In the genomic region with DNA sequence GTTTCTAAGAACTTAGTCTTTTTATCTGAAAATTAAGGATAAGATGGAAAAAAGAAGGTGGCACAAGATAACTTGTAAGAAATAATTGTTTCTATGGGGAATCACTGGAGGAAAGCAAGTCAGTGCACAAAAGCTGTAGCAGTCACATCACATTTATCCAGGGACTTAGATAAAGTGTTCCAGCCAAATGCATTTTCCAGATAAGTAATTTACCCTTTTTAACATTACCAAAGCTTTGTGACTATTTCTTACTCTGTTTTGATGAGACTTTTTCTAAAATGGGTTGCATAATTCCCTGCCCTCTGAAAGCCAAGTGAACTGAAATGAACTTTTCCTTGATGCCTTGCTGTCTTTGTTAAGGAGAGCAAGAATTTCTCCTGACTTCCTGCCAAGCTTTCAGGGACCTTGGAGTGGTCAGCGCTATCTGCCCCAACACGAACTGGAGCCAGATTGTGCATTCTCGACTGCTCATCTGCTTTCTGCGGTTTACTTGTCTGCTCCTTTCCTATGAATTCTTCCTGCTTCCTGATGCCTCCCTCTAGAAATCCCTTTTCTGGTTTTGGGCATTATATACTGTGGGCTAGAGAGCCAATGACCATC, we compare ENCODE assay signal across 11 cellular contexts. TPM values are rescaled to one million over a fixed set of nuclear protein-coding genes. Genes with fewer than 3 reads are reported as not detected.
DNase-seq lines count a peak whose midpoint lies in the region; ATAC-seq, FAIRE-seq and TF ChIP-seq lines count a peak whose summit lies in the region.
"Had no signal": no experiment of that assay in that cellular context is flagged by ENCODE, and none has a peak within 500 bp of the region (broad histone marks: within the 10 kb centered on the region; RNA-seq: fewer than 3 reads in every experiment).

No MANE protein-coding gene starts in this region.

- no peaks in the 10 kb centered on the region for H3K9me3 ChIP-seq in suprapubic skin

- TF ChIP-seq POLR2A in suprapubic skin (IDR thresholded peaks at IDR 0.05), result no peak

- H3K4me1 Mint-ChIP-seq in T-helper 2 cell treated with Interferon-gamma antibody and Interleukin-4, amounts not matched to agents 5 μg/mL and 100 μg/mL, for 36 hours (ENCODE audit: low read depth), result peaks cover 30% of the 10 kb centered on the region
- peaks cover 47% of the 10 kb centered on the region for H3K4me1 Mint-ChIP-seq in type B pancreatic cell (ENCODE audit: unreplicated experiment)

- no peaks in the 10 kb centered on the region for H3K27me3 Mint-ChIP-seq in T-helper 2 cell treated with Interferon-gamma antibody and Interleukin-4, amounts not matched to agents 5 μg/mL and 100 μg/mL, for 36 hours (ENCODE audit: low read depth)
- no peaks in the 10 kb centered on the region for H3K27me3 Mint-ChIP-seq in type B pancreatic cell

- DNase-seq in T-helper 2 cell treated with Interferon-gamma antibody and Interleukin-4, amounts not matched to agents 5 μg/mL and 100 μg/mL, for 36 hours (ENCODE audit: low spot score), result no peak
- DNase-seq in T-helper 2 cell, result no peak
- peak; percentile 79 for DNase-seq in bronchial epithelial cell (ENCODE audit: low read depth)
- DNase-seq in islet precursor cell, result peak; percentile 86
- no peak for DNase-seq in type B pancreatic cell (ENCODE audit: extremely low spot score, unreplicated experiment)
- DNase-seq in stimulated activated CD8-positive, alpha-beta memory T cell treated with anti-CD3 and anti-CD28 coated beads, Interleukin-4, amount 100 ng/mL, for 48 hours, result no peak
- no peak for DNase-seq in suprapubic skin (ENCODE audit: low spot score in 2 of 2)
- DNase-seq: NCI-H446 had no signal

- TF ChIP-seq CTCF in bronchial epithelial cell (IDR thresholded peaks at IDR 0.05; ENCODE audit: insufficient read depth, low read length, severe bottlenecking) (no peak), type B pancreatic cell (conservative IDR thresholded peaks at IDR 0.05) (no peak), suprapubic skin (IDR thresholded peaks at IDR 0.05) (no peak)

- no peaks in the 10 kb centered on the region for H3K9me3 Mint-ChIP-seq in T-helper 2 cell treated with Interferon-gamma antibody and Interleukin-4, amounts not matched to agents 5 μg/mL and 100 μg/mL, for 36 hours
- H3K9me3 Mint-ChIP-seq in type B pancreatic cell, result peaks cover 3% of the 10 kb centered on the region
- H3K9me3 Mint-ChIP-seq: activated T-helper 1 cell treated with anti-CD3 and anti-CD28 coated beads, Interleukin-12 subunit alpha, Interleukin-12 subunit beta, Interleukin-2, Interleukin-4 antibody, amounts not matched to agents 30 ng/mL and 10 ng/mL and 1 ng/mL, durations not matched to agents 14 hours and 24 hours and 36 hours had no signal

- H3K36me3 Mint-ChIP-seq in T-helper 2 cell treated with Interferon-gamma antibody and Interleukin-4, amounts not matched to agents 5 μg/mL and 100 μg/mL, for 36 hours (ENCODE audit: low read depth), result peaks cover 59% of the 10 kb centered on the region
- peaks cover 6% of the 10 kb centered on the region for H3K36me3 Mint-ChIP-seq in type B pancreatic cell

- H3K27ac Mint-ChIP-seq in T-helper 2 cell treated with Interferon-gamma antibody and Interleukin-4, amounts not matched to agents 5 μg/mL and 100 μg/mL, for 36 hours, result peak overlapping the region; percentile 6
- H3K27ac Mint-ChIP-seq in type B pancreatic cell, result peak overlapping the region; percentile 6
- H3K27ac Mint-ChIP-seq: activated T-helper 1 cell treated with anti-CD3 and anti-CD28 coated beads, Interleukin-12 subunit alpha, Interleukin-12 subunit beta, Interleukin-2, Interleukin-4 antibody, amounts not matched to agents 30 ng/mL and 10 ng/mL and 1 ng/mL, durations not matched to agents 14 hours and 24 hours and 36 hours had no signal

- H3K4me3 Mint-ChIP-seq in T-helper 2 cell treated with Interferon-gamma antibody and Interleukin-4, amounts not matched to agents 5 μg/mL and 100 μg/mL, for 36 hours, result no peak overlapping the region
- H3K4me3 Mint-ChIP-seq in type B pancreatic cell, result peak overlapping the region; percentile 2
- H3K4me3 Mint-ChIP-seq: activated T-helper 1 cell treated with anti-CD3 and anti-CD28 coated beads, Interleukin-12 subunit alpha, Interleukin-12 subunit beta, Interleukin-2, Interleukin-4 antibody, amounts not matched to agents 30 ng/mL and 10 ng/mL and 1 ng/mL, durations not matched to agents 14 hours and 24 hours and 36 hours; neural crest cell had no signal

- H3K27ac ChIP-seq in suprapubic skin, result no peak overlapping the region

- FAIRE-seq in bronchial epithelial cell (lab: Jason Lieb, UNC), result no peak

- H3K36me3 ChIP-seq in bronchial epithelial cell (ENCODE audit: control insufficient read depth, insufficient read depth, low read length), result no peaks in the 10 kb centered on the region
- no peaks in the 10 kb centered on the region for H3K36me3 ChIP-seq in suprapubic skin

- H3K4me1 ChIP-seq in suprapubic skin, result peaks cover 21% of the 10 kb centered on the region

- H3K4me3 ChIP-seq in bronchial epithelial cell (ENCODE audit: low read depth, low read length) (no peak overlapping the region), suprapubic skin (no peak overlapping the region)

- H3K27me3 ChIP-seq in bronchial epithelial cell (ENCODE audit: control insufficient read depth, insufficient read depth, low read length), result no peaks in the 10 kb centered on the region
- no peaks in the 10 kb centered on the region for H3K27me3 ChIP-seq in suprapubic skin

- no peak for ATAC-seq in activated CD4-positive, CD25-positive, alpha-beta regulatory T cell treated with anti-CD3 and anti-CD28 coated beads, Interleukin-2, amount 50 U/mL, for 24 hours

- WGBS in suprapubic skin, result 65% methylated on average over 4 of the region's 4 CpGs

- TF ChIP-seq EP300 in suprapubic skin (IDR thresholded peaks at IDR 0.05), result no peak

RNA-seq across cellular contexts. Expression of gene EIF4E3, which starts 34.9 kb away (rescaled TPM):
- 2.1 and 3.1 TPM in 2 replicates for total RNA-seq in bronchial epithelial cell
- 14.4 and 16.2 TPM in 2 replicates for total RNA-seq in type B pancreatic cell (ENCODE audit: low replicate concordance)
- total RNA-seq in suprapubic skin, result 10 to 100 TPM; 12.7 to 23.5 (median 16.0) TPM

Comparison
In these comparisons a context has a peak if more than half of its experiments do, and no peak if none do; other contexts are left out.
1. DNase-seq: peak in bronchial epithelial cell (single experiment) and islet precursor cell (single experiment); none in T-helper 2 cell treated with Interferon-gamma antibody and Interleukin-4, amounts not matched to agents 5 μg/mL and 100 μg/mL, for 36 hours (single experiment), T-helper 2 cell (0 of 5), type B pancreatic cell (single experiment), stimulated activated CD8-positive, alpha-beta memory T cell treated with anti-CD3 and anti-CD28 coated beads, Interleukin-4, amount 100 ng/mL, for 48 hours (single experiment) and suprapubic skin (0 of 2).